ENCODE assay signal across 19 cellular contexts in the genomic region with DNA sequence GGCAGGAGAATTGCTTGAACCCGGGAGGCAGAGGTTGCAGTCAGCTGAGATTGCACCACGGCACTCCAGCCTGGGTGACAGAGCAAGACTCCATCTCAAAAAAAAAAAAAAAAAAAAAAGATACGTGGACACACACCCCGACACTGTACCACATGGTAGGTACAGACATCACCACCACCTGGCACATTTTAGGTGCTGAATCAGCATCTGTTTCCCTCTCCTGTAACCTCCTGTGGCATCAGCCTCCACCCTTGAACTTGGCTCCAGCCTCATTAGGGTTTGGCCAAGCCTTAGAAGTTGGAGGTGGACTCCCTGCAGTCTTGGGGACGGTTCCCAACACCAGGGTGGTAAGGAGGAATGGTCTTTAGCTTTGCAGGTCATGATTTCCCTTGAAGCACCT. TPM values are rescaled to one million over a fixed set of nuclear protein-coding genes. Genes with fewer than 3 reads are reported as not detected.
A peak's percentile ranks its signal among the peaks of the same experiment; 100 is the strongest.
DNase-seq lines count a peak whose midpoint lies in the region; TF ChIP-seq lines count a peak whose summit lies in the region.
"Had no signal": no experiment of that assay in that cellular context is flagged by ENCODE, and none has a peak within 500 bp of the region (broad histone marks: within the 10 kb centered on the region; RNA-seq: fewer than 3 reads in every experiment).

No MANE protein-coding gene starts in this region.

- peak; percentile 28 for DNase-seq in DMS 273 (lab: John Stamatoyannopoulos, UW; ENCODE audit: unreplicated experiment)
- DNase-seq in DMS 273 treated with DMSO at 0.1 percent for 48 hours (lab: John Stamatoyannopoulos, UW), result no peak
- peak; percentile 25 for DNase-seq in chondrocyte (ENCODE audit: low spot score)
- no peak for DNase-seq in NCI-H446 treated with DMSO at 0.1 percent for 48 hours (lab: John Stamatoyannopoulos, UW)
- no peak for DNase-seq in SHP77 (lab: John Stamatoyannopoulos, UW)
- no peak for DNase-seq in activated CD4-positive, alpha-beta T cell treated with anti-CD3 and anti-CD28 coated beads, Interleukin-2, amount 50 U/mL, for 48 hours
- DNase-seq: CD4-positive, alpha-beta memory T cell; DMS53; DND-41; EL; GM23248; HCEC 1CT; IMR-90; KBM-7 had no signal

- H3K9me2 ChIP-seq in Loucy (replicated peaks; ENCODE audit: low read depth, low read length), result no peaks in the 10 kb centered on the region

- TF ChIP-seq CTCF in Loucy (conservative IDR thresholded peaks at IDR 0.05; ENCODE audit: low read length) (no peak), chondrocyte (IDR thresholded peaks at IDR 0.05) (no peak)

- peak overlapping the region; percentile 76 for H3K4me2 ChIP-seq in Loucy (ENCODE audit: low read depth, low read length, poor library complexity, severe bottlenecking)
- H3K4me2 ChIP-seq: BLaER1 had no signal

- peak overlapping the region; percentile 71 for H3K9ac ChIP-seq in Loucy (ENCODE audit: low read depth, low read length, poor library complexity, severe bottlenecking)
- H3K9ac ChIP-seq: BLaER1, GM23248 had no signal

- H3K36me3 ChIP-seq in Loucy (ENCODE audit: insufficient read depth, low read length), result peaks cover 26% of the 10 kb centered on the region; the same call in 1 of the 2 replicates

- no peak overlapping the region for H3K4me3 Mint-ChIP-seq in chondrocyte (ENCODE audit: unreplicated experiment)
- H3K4me3 Mint-ChIP-seq: CD14-positive monocyte had no signal

- peaks cover 75% of the 10 kb centered on the region for H3K4me1 ChIP-seq in Loucy (ENCODE audit: insufficient read depth, low read length, poor library complexity, severe bottlenecking)

- peaks cover 46% of the 10 kb centered on the region for H4K20me1 ChIP-seq in Loucy (ENCODE audit: insufficient read depth, low read length, poor library complexity, severe bottlenecking)

- H3K36me3 Mint-ChIP-seq in chondrocyte (ENCODE audit: low read depth), result peaks cover 3% of the 10 kb centered on the region

- H3K9me3 ChIP-seq in Loucy (ENCODE audit: insufficient read depth, low read depth, low read length), result no peaks in the 10 kb centered on the region
- H3K9me3 ChIP-seq: BLaER1 had no signal

- H3K4me3 ChIP-seq in Loucy (ENCODE audit: low read length, poor library complexity, severe bottlenecking), result peak overlapping the region; percentile 51
- H3K4me3 ChIP-seq: BLaER1, GM12878, GM23248 had no signal

- H3K4me1 Mint-ChIP-seq in chondrocyte (ENCODE audit: low read depth), result no peaks in the 10 kb centered on the region

- no peaks in the 10 kb centered on the region for H3K27me3 Mint-ChIP-seq in chondrocyte (ENCODE audit: low read depth)
- H3K27me3 Mint-ChIP-seq: CD4-positive, alpha-beta memory T cell had no signal

- no peaks in the 10 kb centered on the region for H3K27me3 ChIP-seq in Loucy (ENCODE audit: insufficient read depth, low read length, poor library complexity, severe bottlenecking)
- H3K27me3 ChIP-seq: BLaER1 had no signal

- peaks cover 9% of the 10 kb centered on the region for H3F3A ChIP-seq in Loucy (ENCODE audit: low read depth)

- H3K79me2 ChIP-seq in Loucy (ENCODE audit: insufficient read depth, low read length), result peaks cover 94% of the 10 kb centered on the region

- no peak overlapping the region for H3K27ac Mint-ChIP-seq in chondrocyte (ENCODE audit: unreplicated experiment)

- H3K9me3 Mint-ChIP-seq in chondrocyte (ENCODE audit: low read depth), result no peaks in the 10 kb centered on the region
- H3K9me3 Mint-ChIP-seq: CD4-positive, alpha-beta memory T cell had no signal

- H2AFZ ChIP-seq in Loucy (ENCODE audit: low read length), result no peak overlapping the region
- H2AFZ ChIP-seq: GM23248 had no signal

RNA-seq across cellular contexts. Expression of a gene that starts 46.0 kb away (rescaled TPM):
- total RNA-seq in chondrocyte, result 17.6 to 20.4 TPM (median 18.7 TPM) in 3 replicates
- total RNA-seq: G401 had no signal

Comparison
In these comparisons a context has a peak if more than half of its experiments do, and no peak if none do; other contexts are left out.
1. DNase-seq: peak in DMS 273 (single experiment) and chondrocyte (single experiment); none in DMS 273 treated with DMSO at 0.1 percent for 48 hours (single experiment), NCI-H446 treated with DMSO at 0.1 percent for 48 hours (single experiment), SHP77 (0 of 2) and activated CD4-positive, alpha-beta T cell treated with anti-CD3 and anti-CD28 coated beads, Interleukin-2, amount 50 U/mL, for 48 hours (0 of 2).